ENCODE assay signal across 9 cellular contexts in the genomic region with DNA sequence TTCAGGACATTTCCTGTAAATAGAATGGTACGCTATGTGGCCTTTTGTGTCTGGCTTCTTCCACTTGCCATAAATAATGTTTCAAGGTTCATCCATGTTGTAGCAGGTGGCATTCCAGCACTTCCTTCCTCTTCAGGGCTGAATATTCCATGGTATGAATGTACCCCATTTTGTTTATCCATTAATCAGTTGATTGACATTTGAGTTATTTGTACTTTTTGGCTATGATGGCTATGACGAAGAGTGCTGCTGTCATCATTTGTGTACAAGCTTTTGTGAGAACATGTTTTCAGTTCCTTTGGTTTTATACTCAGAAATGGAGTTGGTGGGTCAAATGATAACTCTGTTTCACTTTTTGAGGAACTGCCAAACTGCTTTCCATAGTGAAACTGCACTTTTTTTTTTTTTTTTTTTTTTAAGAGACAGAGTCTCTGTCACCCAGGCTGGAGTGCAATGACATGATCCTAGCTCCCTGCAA. TPM values are rescaled to one million over a fixed set of nuclear protein-coding genes. Genes with fewer than 3 reads are reported as not detected.
DNase-seq lines count a peak whose midpoint lies in the region; ATAC-seq and TF ChIP-seq lines count a peak whose summit lies in the region.
"Had no signal": no experiment of that assay in that cellular context is flagged by ENCODE, and none has a peak within 500 bp of the region (broad histone marks: within the 10 kb centered on the region; RNA-seq: fewer than 3 reads in every experiment).

No MANE protein-coding gene starts in this region.

- peaks cover 7% of the 10 kb centered on the region for H3K4me1 Mint-ChIP-seq in activated T-helper 1 cell treated with anti-CD3 and anti-CD28 coated beads, Interleukin-12 subunit alpha, Interleukin-12 subunit beta, Interleukin-2, Interleukin-4 antibody, amounts not matched to agents 30 ng/mL and 10 ng/mL and 1 ng/mL, durations not matched to agents 14 hours and 24 hours and 36 hours (ENCODE audit: low read depth)
- peaks cover 0 to 2% (median 0%) of the 10 kb centered on the region in 3 donors for H3K4me1 Mint-ChIP-seq in CD8-positive, alpha-beta memory T cell

- H3K27ac Mint-ChIP-seq in activated T-helper 1 cell treated with anti-CD3 and anti-CD28 coated beads, Interleukin-12 subunit alpha, Interleukin-12 subunit beta, Interleukin-2, Interleukin-4 antibody, amounts not matched to agents 30 ng/mL and 10 ng/mL and 1 ng/mL, durations not matched to agents 14 hours and 24 hours and 36 hours, result peak overlapping the region; percentile 84
- no peak overlapping the region for H3K27ac Mint-ChIP-seq in CD8-positive, alpha-beta memory T cell

- DNase-seq in left ventricle myocardium inferior (no peak), cardiac septum (ENCODE audit: low spot score) (no peak), HCEC 1CT (no peak), midbrain (lab: John Stamatoyannopoulos, UW) (no peak), COLO829 (ENCODE audit: low spot score) (no peak)
- DNase-seq in activated T-helper 1 cell treated with anti-CD3 and anti-CD28 coated beads, Interleukin-12 subunit alpha, Interleukin-12 subunit beta, Interleukin-2, Interleukin-4 antibody, amounts not matched to agents 30 ng/mL and 10 ng/mL and 1 ng/mL, durations not matched to agents 14 hours and 24 hours and 36 hours (ENCODE audit: low spot score), result no peak
- DNase-seq in CD8-positive, alpha-beta memory T cell, result no peak

- no peak for TF ChIP-seq CTCF in left ventricle myocardium inferior (IDR thresholded peaks at IDR 0.05; ENCODE audit: borderline replicate concordance)

- no peaks in the 10 kb centered on the region for H3K27me3 ChIP-seq in left ventricle myocardium inferior (ENCODE audit: low read depth)
- H3K27me3 ChIP-seq in CD8-positive, alpha-beta memory T cell (ENCODE audit: insufficient read depth, low read length, poor library complexity, severe bottlenecking), result no peaks in the 10 kb centered on the region

- no peaks in the 10 kb centered on the region for H3K4me1 ChIP-seq in left ventricle myocardium inferior
- H3K4me1 ChIP-seq in CD8-positive, alpha-beta memory T cell (ENCODE audit: insufficient read depth, low read length), result no peaks in the 10 kb centered on the region

- H3K4me3 Mint-ChIP-seq in activated T-helper 1 cell treated with anti-CD3 and anti-CD28 coated beads, Interleukin-12 subunit alpha, Interleukin-12 subunit beta, Interleukin-2, Interleukin-4 antibody, amounts not matched to agents 30 ng/mL and 10 ng/mL and 1 ng/mL, durations not matched to agents 14 hours and 24 hours and 36 hours, result no peak overlapping the region
- H3K4me3 Mint-ChIP-seq in CD8-positive, alpha-beta memory T cell, result no peak overlapping the region
- H3K4me3 Mint-ChIP-seq: CD4-positive, CD25-positive, alpha-beta regulatory T cell had no signal

- CTCF ChIA-PET in CD8-positive, alpha-beta memory T cell (lab: Charles Lee), result interaction anchor here (0.7 kb wide), 1 partner anchor 351 kb away, joined by 3 read pairs; no protein-coding TSS in a partner anchor

- peak; percentile 84 for ATAC-seq in HG03139 (IDR thresholded peaks at IDR 0.05; ENCODE audit: unreplicated experiment)

- no peaks in the 10 kb centered on the region for H3K36me3 ChIP-seq in left ventricle myocardium inferior
- H3K36me3 ChIP-seq in CD8-positive, alpha-beta memory T cell (ENCODE audit: insufficient read depth, low read length), result no peaks in the 10 kb centered on the region

- H3K27me3 Mint-ChIP-seq in activated T-helper 1 cell treated with anti-CD3 and anti-CD28 coated beads, Interleukin-12 subunit alpha, Interleukin-12 subunit beta, Interleukin-2, Interleukin-4 antibody, amounts not matched to agents 30 ng/mL and 10 ng/mL and 1 ng/mL, durations not matched to agents 14 hours and 24 hours and 36 hours (ENCODE audit: insufficient read depth), result peaks cover 3% of the 10 kb centered on the region
- peaks cover 0 to 1% of the 10 kb centered on the region in 2 donors for H3K27me3 Mint-ChIP-seq in CD8-positive, alpha-beta memory T cell
- H3K27me3 Mint-ChIP-seq: CD4-positive, CD25-positive, alpha-beta regulatory T cell had no signal

- H3K9me3 Mint-ChIP-seq in activated T-helper 1 cell treated with anti-CD3 and anti-CD28 coated beads, Interleukin-12 subunit alpha, Interleukin-12 subunit beta, Interleukin-2, Interleukin-4 antibody, amounts not matched to agents 30 ng/mL and 10 ng/mL and 1 ng/mL, durations not matched to agents 14 hours and 24 hours and 36 hours, result no peaks in the 10 kb centered on the region
- H3K9me3 Mint-ChIP-seq in CD8-positive, alpha-beta memory T cell, result no peaks in the 10 kb centered on the region
- H3K9me3 Mint-ChIP-seq: CD4-positive, CD25-positive, alpha-beta regulatory T cell had no signal

- H3K36me3 Mint-ChIP-seq in activated T-helper 1 cell treated with anti-CD3 and anti-CD28 coated beads, Interleukin-12 subunit alpha, Interleukin-12 subunit beta, Interleukin-2, Interleukin-4 antibody, amounts not matched to agents 30 ng/mL and 10 ng/mL and 1 ng/mL, durations not matched to agents 14 hours and 24 hours and 36 hours (ENCODE audit: low read depth), result no peaks in the 10 kb centered on the region
- no peaks in the 10 kb centered on the region for H3K36me3 Mint-ChIP-seq in CD8-positive, alpha-beta memory T cell
- H3K36me3 Mint-ChIP-seq: CD4-positive, CD25-positive, alpha-beta regulatory T cell had no signal

- H3K4me3 ChIP-seq in left ventricle myocardium inferior, result no peak overlapping the region
- no peak overlapping the region for H3K4me3 ChIP-seq in CD8-positive, alpha-beta memory T cell (ENCODE audit: low read length)

- no peaks in the 10 kb centered on the region for H3K9me3 ChIP-seq in left ventricle myocardium inferior (replicated peaks)
- no peaks in the 10 kb centered on the region for H3K9me3 ChIP-seq in CD8-positive, alpha-beta memory T cell (ENCODE audit: low read length)

- POLR2A ChIA-PET in CD8-positive, alpha-beta memory T cell (lab: Charles Lee), result no interaction called here

- H3K27ac ChIP-seq in left ventricle myocardium inferior (replicated peaks), result peak overlapping the region; percentile 36
- no peak overlapping the region for H3K27ac ChIP-seq in CD8-positive, alpha-beta memory T cell (ENCODE audit: low read depth, low read length)

- intact Hi-C loops in left ventricle myocardium inferior (cut with micrococcal nuclease), result no loop called here
- intact Hi-C loops in cardiac septum (cut with DNase I), result no loop called here
- intact Hi-C loops in activated T-helper 1 cell treated with anti-CD3 and anti-CD28 coated beads, Interleukin-12 subunit alpha, Interleukin-12 subunit beta, Interleukin-2, Interleukin-4 antibody, amounts not matched to agents 30 ng/mL and 10 ng/mL and 1 ng/mL, durations not matched to agents 14 hours and 24 hours and 36 hours (cut with micrococcal nuclease), result loop anchor here (2.0 kb wide), 1 partner anchor 87 kb away; the partner anchor contains the start of gene SBNO1

RNA-seq across cellular contexts. Expression of gene CDK2AP1, which starts 6.5 kb away (rescaled TPM):
- total RNA-seq in left ventricle myocardium inferior (83.6 TPM), cardiac septum (82.3 TPM)
- 70.8 and 72.5 TPM in 2 replicates for total RNA-seq in activated T-helper 1 cell treated with anti-CD3 and anti-CD28 coated beads, Interleukin-12 subunit alpha, Interleukin-12 subunit beta, Interleukin-2, Interleukin-4 antibody, amounts not matched to agents 30 ng/mL and 10 ng/mL and 1 ng/mL, durations not matched to agents 14 hours and 24 hours and 36 hours
- 10 to 100 TPM; 56.3 to 57.7 TPM for total RNA-seq in CD8-positive, alpha-beta memory T cell
- polyA plus RNA-seq in CD8-positive, alpha-beta memory T cell, result 9.1 TPM

RNA-seq across cellular contexts. Expression of gene MTRFR, which starts 45.0 kb away (rescaled TPM):
- total RNA-seq in left ventricle myocardium inferior (8.4 TPM), cardiac septum (7.8 TPM)
- total RNA-seq in activated T-helper 1 cell treated with anti-CD3 and anti-CD28 coated beads, Interleukin-12 subunit alpha, Interleukin-12 subunit beta, Interleukin-2, Interleukin-4 antibody, amounts not matched to agents 30 ng/mL and 10 ng/mL and 1 ng/mL, durations not matched to agents 14 hours and 24 hours and 36 hours, result 32.6 and 34.2 TPM in 2 replicates
- 10 to 100 TPM; 26.6 TPM for total RNA-seq in CD8-positive, alpha-beta memory T cell
- 51.4 TPM for polyA plus RNA-seq in CD8-positive, alpha-beta memory T cell

RNA-seq across cellular contexts. Expression of gene MPHOSPH9, which starts 45.2 kb away (rescaled TPM):
- total RNA-seq in left ventricle myocardium inferior (23.9 TPM), cardiac septum (22.0 TPM)
- 87.3 and 89.9 TPM in 2 replicates for total RNA-seq in activated T-helper 1 cell treated with anti-CD3 and anti-CD28 coated beads, Interleukin-12 subunit alpha, Interleukin-12 subunit beta, Interleukin-2, Interleukin-4 antibody, amounts not matched to agents 30 ng/mL and 10 ng/mL and 1 ng/mL, durations not matched to agents 14 hours and 24 hours and 36 hours
- 10 to 100 TPM; 67.3 to 74.8 TPM for total RNA-seq in CD8-positive, alpha-beta memory T cell
- 31.0 TPM for polyA plus RNA-seq in CD8-positive, alpha-beta memory T cell
